In the genomic region with DNA sequence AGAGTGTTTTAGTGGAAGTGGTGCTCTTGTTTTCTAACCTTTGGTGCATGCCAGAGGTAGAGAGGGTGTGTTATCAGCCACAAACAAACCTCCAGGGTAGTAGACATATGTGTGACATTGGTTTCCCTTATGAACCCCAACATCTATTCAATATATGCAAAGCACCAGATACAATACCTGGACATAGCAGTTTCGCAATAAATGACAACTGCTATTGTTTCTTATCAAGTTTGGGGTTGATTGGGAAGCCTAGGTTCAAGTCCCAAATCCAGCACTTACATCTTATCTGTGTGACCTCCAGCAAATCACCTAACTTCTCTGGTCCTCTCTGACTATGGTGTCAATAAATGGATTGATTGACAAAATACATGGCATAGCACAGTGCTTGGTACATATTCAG, we compare ENCODE assay signal across 6 cellular contexts.
"Had no signal": no experiment of that assay in that cellular context is flagged by ENCODE, and none has a peak within 500 bp of the region (broad histone marks: within the 10 kb centered on the region; RNA-seq: fewer than 3 reads in every experiment).

No MANE protein-coding gene starts in this region.

- H3K4me1 Mint-ChIP-seq: IgD-negative memory B cell had no signal

- H3K27ac ChIP-seq: HL-60 had no signal

- H3K36me3 Mint-ChIP-seq: IgD-negative memory B cell had no signal

- H3K27ac Mint-ChIP-seq: IgD-negative memory B cell had no signal

- H3K4me3 Mint-ChIP-seq: IgD-negative memory B cell had no signal

- FAIRE-seq: HepG2, HTR-8/SVneo, K562 had no signal

- ATAC-seq: HepG2, K562 had no signal

- DNase-seq: KBM-7 had no signal

- H3K4me3 ChIP-seq: K562 had no signal
